Comparison of ENCODE assay signal across 1 cellular context in genomic region chr2:144523606-144524131, GRCh38.
TF ChIP-seq lines count a peak whose summit lies in the region.

No MANE protein-coding gene starts in this region.

TF ChIP-seq in GM12878, 131 proteins besides CTCF, POLR2A, EP300 and RAD21 (continued from another document):
- TF ChIP-seq E4F1 (IDR thresholded peaks at IDR 0.05; ENCODE audit: borderline replicate concordance, partially characterized antibody) (no peak), BMI1 (IDR thresholded peaks at IDR 0.05; ENCODE audit: borderline replicate concordance) (peak; percentile 76), BHLHE40 (IDR thresholded peaks at IDR 0.05; ENCODE audit: borderline replicate concordance in 1 of 2, low read depth in 2 of 2, low read length in 1 of 2) (0 out of 4 replicates have a peak, but pooled peaks of 1 of the 2 experiments have one; percentile 5), CBX5 (IDR thresholded peaks at IDR 0.05; ENCODE audit: low read depth) (no peak)
